In genomic region chr6:83633609-83634008, GRCh38 we compare ENCODE assay signal across 19 cellular contexts.
DNase-seq lines count a peak whose midpoint lies in the region; ATAC-seq, FAIRE-seq and TF ChIP-seq lines count a peak whose summit lies in the region.
"Had no signal": no experiment of that assay in that cellular context is flagged by ENCODE, and none has a peak within 500 bp of the region (broad histone marks: within the 10 kb centered on the region; RNA-seq: fewer than 3 reads in every experiment).

No MANE protein-coding gene starts in this region.

- SMC1A ChIA-PET in GM12878 (lab: Charles Lee; ENCODE audit: uncharacterized antibody, unreplicated experiment) = interaction anchor here (1.1 to 1.3 kb wide), 2 partner anchors 18 to 26 kb away, joined by 3 to 4 read pairs; no protein-coding TSS in a partner anchor

- FAIRE-seq in GM12878 (lab: Jason Lieb, UNC) = no peak
- FAIRE-seq: A549, D721Med had no signal

- H4K20me1 ChIP-seq in DND-41 (ENCODE audit: insufficient read depth, low read length) (no peaks in the 10 kb centered on the region), GM12878 (ENCODE audit: control insufficient read depth, insufficient read depth) (no peaks in the 10 kb centered on the region; the same call in 1 of the 2 replicates)

- H3K4ac ChIP-seq in neuronal stem cell (ENCODE audit: low read length) = no peak overlapping the region

- CTCF ChIA-PET in GM12878 (lab: Yijun Ruan, JAX) = interaction anchor here (0.6 to 2.0 kb wide), 3 partner anchors 15 to 458 kb away, joined by 3 to 10 read pairs (median 4); no protein-coding TSS in a partner anchor

- H3K18ac ChIP-seq in neuronal stem cell (ENCODE audit: low read length) = peak overlapping the region; percentile 83

- no peaks in the 10 kb centered on the region for H3K27me3 ChIP-seq in DND-41 (ENCODE audit: insufficient read depth, low read length, poor library complexity)
- H3K27me3 ChIP-seq in GM12878 (replicated peaks in 1 of 2; ENCODE audit: control insufficient read depth in 2 of 2, insufficient read depth in 2 of 2, low read length in 1 of 2) = no peaks in the 10 kb centered on the region
- H3K27me3 ChIP-seq in neuronal stem cell (ENCODE audit: control insufficient read depth in 3 of 3, insufficient read depth in 3 of 3, low read depth in 1 of 3, low read length in 3 of 3) = no peaks in the 10 kb centered on the region

- DNase-seq in DND-41 (no peak), NCI-H146 (lab: John Stamatoyannopoulos, UW) (peak; percentile 82), GM12878 (ENCODE audit: low read depth, low spot score) (no peak), neuronal stem cell (ENCODE audit: low spot score) (no peak)
- DNase-seq: C1 segment of cervical spinal cord; CD8-positive, alpha-beta memory T cell; GOT3; NCI-H1048; NCI-H1694; NCI-H510A; PC-3; SIG-M5; T-cell had no signal

- intact Hi-C loops in GM12878 (cut with micrococcal nuclease; ENCODE audit: unreplicated experiment) = no loop called here

- TF ChIP-seq EP300 in GM12878 (IDR thresholded peaks at IDR 0.05; ENCODE audit: borderline replicate concordance in 1 of 2, control insufficient read depth in 1 of 2, low read depth in 2 of 2, low read length in 2 of 2) = no peak

- H3K4me3 ChIP-seq in DND-41 (ENCODE audit: low read depth in 1 of 2, low read length in 2 of 2) = no peak overlapping the region
- no peak overlapping the region for H3K4me3 ChIP-seq in GM12878
- no peak overlapping the region for H3K4me3 ChIP-seq in neuronal stem cell (ENCODE audit: low read length in 2 of 2)
- H3K4me3 ChIP-seq: A549 had no signal

- H3K14ac ChIP-seq in neuronal stem cell (ENCODE audit: low read length) = no peak overlapping the region

- H2AK5ac ChIP-seq in neuronal stem cell (ENCODE audit: low read depth, low read length) = no peak overlapping the region

- H3K9ac ChIP-seq in DND-41 (ENCODE audit: low read depth, low read length) = no peak overlapping the region
- no peak overlapping the region for H3K9ac ChIP-seq in GM12878 (ENCODE audit: control insufficient read depth, insufficient read depth, low read length)
- H3K9ac ChIP-seq in neuronal stem cell (ENCODE audit: low read depth, low read length, poor library complexity) = no peak overlapping the region

- H3K4me2 ChIP-seq in DND-41 (ENCODE audit: insufficient read depth, low read length) (peak overlapping the region; percentile 33; the same call in 1 of the 2 replicates), GM12878 (ENCODE audit: control insufficient read depth, insufficient read depth) (no peak overlapping the region), neuronal stem cell (ENCODE audit: insufficient read depth, low read length, poor library complexity, severe bottlenecking) (no peak overlapping the region)
- H3K4me2 ChIP-seq: A549 had no signal

- H3K4me1 ChIP-seq in DND-41 (ENCODE audit: insufficient read depth, low read length) (peaks cover 18% of the 10 kb centered on the region), GM12878 (ENCODE audit: control insufficient read depth, insufficient read depth, low read length) (no peaks in the 10 kb centered on the region), neuronal stem cell (ENCODE audit: control insufficient read depth in 2 of 2, insufficient read depth in 1 of 2, low read depth in 1 of 2, low read length in 2 of 2) (peaks cover 0 to 2% of the 10 kb centered on the region in 2 donors)
- H3K4me1 ChIP-seq: A549 had no signal

- H3K9me3 ChIP-seq in DND-41 (ENCODE audit: insufficient read depth, low read length, severe bottlenecking) = no peaks in the 10 kb centered on the region
- H3K9me3 ChIP-seq in GM12878 (replicated peaks; ENCODE audit: control insufficient read depth, insufficient read depth, low read length) = no peaks in the 10 kb centered on the region
- no peaks in the 10 kb centered on the region for H3K9me3 ChIP-seq in neuronal stem cell (replicated peaks in 1 of 2; ENCODE audit: control insufficient read depth in 2 of 2, insufficient read depth in 1 of 2, low read depth in 1 of 2, low read length in 2 of 2)
- H3K9me3 ChIP-seq: A549 had no signal

- TF ChIP-seq CTCF in DND-41 (IDR thresholded peaks at IDR 0.05; ENCODE audit: borderline replicate concordance, extremely low read depth, low read length, poor library complexity, severe bottlenecking) (no peak), GM12878 (IDR thresholded peaks at IDR 0.05 in 2 of 3, conservative IDR thresholded peaks at IDR 0.05 in 1 of 3; ENCODE audit: control insufficient read depth in 2 of 3, extremely low read depth in 1 of 3, insufficient read depth in 1 of 3, low read depth in 3 of 3, low read length in 3 of 3) (no peak)

- RAD21 ChIA-PET in GM12878 (lab: Charles Lee; ENCODE audit: unreplicated experiment) = interaction anchor here (0.6 to 1.2 kb wide), 2 partner anchors 14 to 18 kb away, joined by 3 read pairs; no protein-coding TSS in a partner anchor

- no peak; the same call in 2 of the 3 replicates for ATAC-seq in DND-41 (ENCODE audit: insufficient read depth, low read depth)
- ATAC-seq in GM12878 = peak; percentile 36
- no peak for ATAC-seq in HG03354 (IDR thresholded peaks at IDR 0.05; ENCODE audit: poor library complexity, severe bottlenecking, unreplicated experiment)
- ATAC-seq in GM21723 (IDR thresholded peaks at IDR 0.05; ENCODE audit: unreplicated experiment) = no peak
- no peak for ATAC-seq in GM19023 (IDR thresholded peaks at IDR 0.05; ENCODE audit: unreplicated experiment)
- ATAC-seq: A549, PC-3, SK-N-SH treated with all-trans-retinoic acid at 6 μM for 48 hours, T-cell had no signal

- peaks cover 2% of the 10 kb centered on the region for H3K79me1 ChIP-seq in neuronal stem cell (ENCODE audit: low read depth, low read length)

- no peak overlapping the region for H2BK12ac ChIP-seq in neuronal stem cell (ENCODE audit: low read length)

- no peak for TF ChIP-seq RAD21 in GM12878 (IDR thresholded peaks at IDR 0.05; ENCODE audit: insufficient read depth, low read depth, low read length)

- H2AFZ ChIP-seq in DND-41 (ENCODE audit: low read depth, low read length) (no peak overlapping the region), GM12878 (ENCODE audit: control insufficient read depth, low read depth, low read length) (no peak overlapping the region), neuronal stem cell (ENCODE audit: low read length) (no peak overlapping the region)

- in situ Hi-C loops in GM12878 (cut with MboI) = no loop called here

- H3K27ac ChIP-seq in DND-41 (ENCODE audit: low read length) (no peak overlapping the region), GM12878 (ENCODE audit: control insufficient read depth, insufficient read depth) (no peak overlapping the region), neuronal stem cell (replicated peaks; ENCODE audit: low read length) (no peak overlapping the region)
- H3K27ac ChIP-seq: A549 had no signal

- TF ChIP-seq POLR2A in GM12878 (IDR thresholded peaks at IDR 0.05; ENCODE audit: low read depth, low read length) = no peak

- POLR2A ChIA-PET in GM12878 (lab: Charles Lee) = no interaction called here

- H4K91ac ChIP-seq in neuronal stem cell (ENCODE audit: low read depth, low read length, poor library complexity) = no peak overlapping the region

- no peak overlapping the region for H2BK5ac ChIP-seq in neuronal stem cell (ENCODE audit: low read length)

- H3K79me2 ChIP-seq in DND-41 (ENCODE audit: insufficient read depth, low read length) (no peaks in the 10 kb centered on the region), GM12878 (ENCODE audit: control insufficient read depth, insufficient read depth, low read length) (no peaks in the 10 kb centered on the region)

- H2BK120ac ChIP-seq in neuronal stem cell (ENCODE audit: low read depth, low read length) = no peak overlapping the region

- H4K8ac ChIP-seq in neuronal stem cell (ENCODE audit: low read depth, low read length) = peak overlapping the region; percentile 65

- no peak overlapping the region for H3K23ac ChIP-seq in neuronal stem cell (ENCODE audit: low read depth, low read length, poor library complexity)

- WGBS in GM12878 (ENCODE audit: insufficient coverage, insufficient replicate concordance, low lambda C conversion rate, missing lambda C conversion rate) = 4% methylated on average over 5 of the region's 5 CpGs
- WGBS in neuronal stem cell (ENCODE audit: extremely low coverage in 2 of 2, insufficient read length in 2 of 2, insufficient replicate concordance in 1 of 2), 2 donors = no CpG with 5 or more reads among the region's 5 CpGs

- BruUV-seq in GM12878 (replicated peaks; lab: Mats Ljungman, UMichigan) = no TSS peak

- H3K36me3 ChIP-seq in DND-41 (ENCODE audit: insufficient read depth, low read length) (no peaks in the 10 kb centered on the region), GM12878 (ENCODE audit: control insufficient read depth in 2 of 2, insufficient read depth in 2 of 2, low read length in 1 of 2) (no peaks in the 10 kb centered on the region), neuronal stem cell (replicated peaks in 1 of 2; ENCODE audit: control insufficient read depth in 2 of 2, insufficient read depth in 2 of 2, low read length in 2 of 2) (no peaks in the 10 kb centered on the region)

- no peak overlapping the region for H2BK15ac ChIP-seq in neuronal stem cell (ENCODE audit: low read length)

TF ChIP-seq in GM12878, 131 proteins besides CTCF, POLR2A, EP300 and RAD21 (continues in another document):
- TF ChIP-seq BCL3 (IDR thresholded peaks at IDR 0.05; ENCODE audit: borderline replicate concordance, insufficient read depth, low read depth, low read length, poor library complexity, severe bottlenecking) = no peak
